In genomic region chr4:47270226-47270888, GRCh38 we compare ENCODE assay signal across 26 cellular contexts.
DNase-seq lines count a peak whose midpoint lies in the region; ATAC-seq and TF ChIP-seq lines count a peak whose summit lies in the region.
"Had no signal": no experiment of that assay in that cellular context is flagged by ENCODE, and none has a peak within 500 bp of the region (broad histone marks: within the 10 kb centered on the region; RNA-seq: fewer than 3 reads in every experiment).

No MANE protein-coding gene starts in this region.

- no peaks in the 10 kb centered on the region for H3K9me3 ChIP-seq in right lobe of liver
- no peaks in the 10 kb centered on the region for H3K9me3 ChIP-seq in sigmoid colon
- H3K9me3 ChIP-seq: A549, BE2C, lower lobe of right lung, tibial nerve had no signal

- intact Hi-C loops in left ventricle myocardium superior (cut with micrococcal nuclease), result no loop called here
- intact Hi-C loops in cardiac septum (cut with DNase I), result no loop called here
- intact Hi-C loops in right lobe of liver (cut with DNase I), result no loop called here
- intact Hi-C loops in sigmoid colon (cut with DNase I), result no loop called here

- TF ChIP-seq CTCF in right lobe of liver (IDR thresholded peaks at IDR 0.05) (no peak), sigmoid colon (IDR thresholded peaks at IDR 0.05) (no peak)

- no peak overlapping the region for H3K4me3 ChIP-seq in right lobe of liver
- H3K4me3 ChIP-seq in sigmoid colon, result no peak overlapping the region
- H3K4me3 ChIP-seq: A549, lower lobe of right lung, PC-9, tibial nerve had no signal

- DNase-seq in left ventricle myocardium superior (no peak), cardiac septum (ENCODE audit: low spot score) (no peak), caudate nucleus (lab: John Stamatoyannopoulos, UW) (peak in 13 of 61 donors; percentile 7 to 83 (median 42)), medulla oblongata (ENCODE audit: extremely low spot score) (peak; percentile 34), GM19238 (ENCODE audit: insufficient read length, low spot score) (no peak), right lobe of liver (no peak), sigmoid colon (no peak), RKO (ENCODE audit: low spot score) (no peak)
- DNase-seq: activated CD4-positive, alpha-beta T cell treated with anti-CD3 and anti-CD28 coated beads for 36 hours; activated effector memory CD4-positive, alpha-beta T cell treated with anti-CD3 and anti-CD28 coated beads, Interleukin-2, amount 50 U/mL, for 16 hours; activated naive CD8-positive, alpha-beta T cell treated with anti-CD3 and anti-CD28 coated beads for 36 hours; activated T-cell treated with anti-CD3 and anti-CD28 coated beads for 4 hours; BE2C; DMS53; effector memory CD4-positive, alpha-beta T cell; erythroblast; GDM1; glutamatergic neuron; KG1; lower lobe of right lung; NCI-H510A treated with DMSO at 0.1 percent for 48 hours; PC-9; Right ventricle myocardium superior; stimulated activated naive CD8-positive, alpha-beta T cell treated with anti-CD3 and anti-CD28 coated beads, Interleukin-15, amount 100 ng/mL, for 72 hours had no signal

- ATAC-seq in left ventricle myocardium superior, result peak; percentile 30
- ATAC-seq in right lobe of liver, result no peak
- ATAC-seq: A549; activated CD4-positive, alpha-beta T cell treated with anti-CD3 and anti-CD28 coated beads for 36 hours; lower lobe of right lung; stimulated activated naive CD8-positive, alpha-beta T cell treated with anti-CD3 and anti-CD28 coated beads, Interleukin-15, amount 100 ng/mL, for 72 hours had no signal

- H3K4me1 ChIP-seq in right lobe of liver (no peaks in the 10 kb centered on the region), sigmoid colon (no peaks in the 10 kb centered on the region)
- H3K4me1 ChIP-seq: A549, lower lobe of right lung, tibial nerve had no signal

- peak overlapping the region; percentile 97 for H3K27ac ChIP-seq in caudate nucleus (ENCODE audit: low read depth, low read length)
- H3K27ac ChIP-seq in right lobe of liver, result no peak overlapping the region
- no peak overlapping the region for H3K27ac ChIP-seq in sigmoid colon
- H3K27ac ChIP-seq: A549, lower lobe of right lung, PC-9, tibial nerve had no signal

- no peak for TF ChIP-seq EP300 in sigmoid colon (IDR thresholded peaks at IDR 0.05)

- TF ChIP-seq POLR2A in right lobe of liver (IDR thresholded peaks at IDR 0.05), result no peak
- TF ChIP-seq POLR2A in sigmoid colon (IDR thresholded peaks at IDR 0.05), result no peak

- 22% methylated on average over 2 of the region's 2 CpGs for WGBS in right lobe of liver (ENCODE audit: insufficient coverage, low coverage, low lambda C conversion rate, missing lambda C conversion rate)
- 6 to 40% methylated on average over 2 of the region's 2 CpGs for WGBS in sigmoid colon, 2 donors

- H3K36me3 ChIP-seq in right lobe of liver, result no peaks in the 10 kb centered on the region
- H3K36me3 ChIP-seq in sigmoid colon, result no peaks in the 10 kb centered on the region
- H3K36me3 ChIP-seq: BE2C, lower lobe of right lung, tibial nerve had no signal

- no peaks in the 10 kb centered on the region for H3K27me3 ChIP-seq in right lobe of liver
- no peaks in the 10 kb centered on the region for H3K27me3 ChIP-seq in sigmoid colon
- H3K27me3 ChIP-seq: BE2C, tibial nerve had no signal
